Comparison of ENCODE assay signal across 1 cellular context in the genomic region with DNA sequence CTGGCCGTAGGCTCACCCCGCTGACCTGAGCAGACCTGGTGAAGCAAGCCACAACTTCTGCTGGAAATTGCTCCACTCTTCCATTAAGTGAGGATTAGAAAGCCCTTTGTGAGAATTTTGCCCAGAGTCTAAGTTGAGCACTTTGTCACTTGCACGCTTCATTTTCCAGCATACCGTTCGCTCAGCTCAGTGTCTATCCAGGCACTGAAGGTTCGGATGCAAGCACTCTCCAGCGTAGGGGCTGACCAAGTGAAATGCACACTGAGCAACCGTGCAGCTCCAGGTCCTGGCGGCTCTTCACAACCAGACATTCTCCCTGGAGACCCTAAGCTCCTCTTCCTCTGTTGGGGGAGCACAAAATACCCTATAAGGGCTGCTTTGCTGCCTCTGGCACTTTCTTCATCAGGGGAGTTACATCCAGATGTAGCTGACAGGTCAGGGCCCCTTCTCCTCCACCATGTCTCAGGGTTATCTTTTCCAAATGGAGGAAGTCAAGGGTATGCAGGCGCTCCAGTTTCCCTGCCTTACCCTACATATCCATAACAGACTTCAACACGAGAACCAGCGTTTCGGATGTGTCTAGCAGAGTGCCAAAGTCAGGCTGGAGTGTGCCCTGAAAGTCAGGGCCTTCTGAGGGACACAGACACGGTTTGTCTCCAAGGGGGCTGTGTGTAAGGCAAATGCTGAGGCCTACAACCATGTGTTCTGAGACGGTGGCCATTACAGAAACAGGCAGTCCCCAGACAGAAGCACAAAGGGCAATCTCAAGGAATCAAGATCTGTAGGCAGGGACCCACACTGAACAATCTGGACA.
TF ChIP-seq lines count a peak whose summit lies in the region.

No MANE protein-coding gene starts in this region.

TF ChIP-seq in H1, 55 proteins besides CTCF, POLR2A, EP300 and RAD21 (continued from another document):
- TF ChIP-seq EZH2 (IDR thresholded peaks at IDR 0.05; ENCODE audit: low read depth, low read length, severe bottlenecking) (no peak), TAF7 (optimal IDR thresholded peaks at IDR 0.05; ENCODE audit: borderline replicate concordance, low read depth, low read length) (no peak), SUZ12 (IDR thresholded peaks at IDR 0.05; ENCODE audit: low read length) (no peak), KDM1A (IDR thresholded peaks at IDR 0.05; ENCODE audit: borderline replicate concordance, low read length) (no peak), CHD2 (IDR thresholded peaks at IDR 0.05; ENCODE audit: low read length) (no peak)
- TF ChIP-seq, protein P1, sequence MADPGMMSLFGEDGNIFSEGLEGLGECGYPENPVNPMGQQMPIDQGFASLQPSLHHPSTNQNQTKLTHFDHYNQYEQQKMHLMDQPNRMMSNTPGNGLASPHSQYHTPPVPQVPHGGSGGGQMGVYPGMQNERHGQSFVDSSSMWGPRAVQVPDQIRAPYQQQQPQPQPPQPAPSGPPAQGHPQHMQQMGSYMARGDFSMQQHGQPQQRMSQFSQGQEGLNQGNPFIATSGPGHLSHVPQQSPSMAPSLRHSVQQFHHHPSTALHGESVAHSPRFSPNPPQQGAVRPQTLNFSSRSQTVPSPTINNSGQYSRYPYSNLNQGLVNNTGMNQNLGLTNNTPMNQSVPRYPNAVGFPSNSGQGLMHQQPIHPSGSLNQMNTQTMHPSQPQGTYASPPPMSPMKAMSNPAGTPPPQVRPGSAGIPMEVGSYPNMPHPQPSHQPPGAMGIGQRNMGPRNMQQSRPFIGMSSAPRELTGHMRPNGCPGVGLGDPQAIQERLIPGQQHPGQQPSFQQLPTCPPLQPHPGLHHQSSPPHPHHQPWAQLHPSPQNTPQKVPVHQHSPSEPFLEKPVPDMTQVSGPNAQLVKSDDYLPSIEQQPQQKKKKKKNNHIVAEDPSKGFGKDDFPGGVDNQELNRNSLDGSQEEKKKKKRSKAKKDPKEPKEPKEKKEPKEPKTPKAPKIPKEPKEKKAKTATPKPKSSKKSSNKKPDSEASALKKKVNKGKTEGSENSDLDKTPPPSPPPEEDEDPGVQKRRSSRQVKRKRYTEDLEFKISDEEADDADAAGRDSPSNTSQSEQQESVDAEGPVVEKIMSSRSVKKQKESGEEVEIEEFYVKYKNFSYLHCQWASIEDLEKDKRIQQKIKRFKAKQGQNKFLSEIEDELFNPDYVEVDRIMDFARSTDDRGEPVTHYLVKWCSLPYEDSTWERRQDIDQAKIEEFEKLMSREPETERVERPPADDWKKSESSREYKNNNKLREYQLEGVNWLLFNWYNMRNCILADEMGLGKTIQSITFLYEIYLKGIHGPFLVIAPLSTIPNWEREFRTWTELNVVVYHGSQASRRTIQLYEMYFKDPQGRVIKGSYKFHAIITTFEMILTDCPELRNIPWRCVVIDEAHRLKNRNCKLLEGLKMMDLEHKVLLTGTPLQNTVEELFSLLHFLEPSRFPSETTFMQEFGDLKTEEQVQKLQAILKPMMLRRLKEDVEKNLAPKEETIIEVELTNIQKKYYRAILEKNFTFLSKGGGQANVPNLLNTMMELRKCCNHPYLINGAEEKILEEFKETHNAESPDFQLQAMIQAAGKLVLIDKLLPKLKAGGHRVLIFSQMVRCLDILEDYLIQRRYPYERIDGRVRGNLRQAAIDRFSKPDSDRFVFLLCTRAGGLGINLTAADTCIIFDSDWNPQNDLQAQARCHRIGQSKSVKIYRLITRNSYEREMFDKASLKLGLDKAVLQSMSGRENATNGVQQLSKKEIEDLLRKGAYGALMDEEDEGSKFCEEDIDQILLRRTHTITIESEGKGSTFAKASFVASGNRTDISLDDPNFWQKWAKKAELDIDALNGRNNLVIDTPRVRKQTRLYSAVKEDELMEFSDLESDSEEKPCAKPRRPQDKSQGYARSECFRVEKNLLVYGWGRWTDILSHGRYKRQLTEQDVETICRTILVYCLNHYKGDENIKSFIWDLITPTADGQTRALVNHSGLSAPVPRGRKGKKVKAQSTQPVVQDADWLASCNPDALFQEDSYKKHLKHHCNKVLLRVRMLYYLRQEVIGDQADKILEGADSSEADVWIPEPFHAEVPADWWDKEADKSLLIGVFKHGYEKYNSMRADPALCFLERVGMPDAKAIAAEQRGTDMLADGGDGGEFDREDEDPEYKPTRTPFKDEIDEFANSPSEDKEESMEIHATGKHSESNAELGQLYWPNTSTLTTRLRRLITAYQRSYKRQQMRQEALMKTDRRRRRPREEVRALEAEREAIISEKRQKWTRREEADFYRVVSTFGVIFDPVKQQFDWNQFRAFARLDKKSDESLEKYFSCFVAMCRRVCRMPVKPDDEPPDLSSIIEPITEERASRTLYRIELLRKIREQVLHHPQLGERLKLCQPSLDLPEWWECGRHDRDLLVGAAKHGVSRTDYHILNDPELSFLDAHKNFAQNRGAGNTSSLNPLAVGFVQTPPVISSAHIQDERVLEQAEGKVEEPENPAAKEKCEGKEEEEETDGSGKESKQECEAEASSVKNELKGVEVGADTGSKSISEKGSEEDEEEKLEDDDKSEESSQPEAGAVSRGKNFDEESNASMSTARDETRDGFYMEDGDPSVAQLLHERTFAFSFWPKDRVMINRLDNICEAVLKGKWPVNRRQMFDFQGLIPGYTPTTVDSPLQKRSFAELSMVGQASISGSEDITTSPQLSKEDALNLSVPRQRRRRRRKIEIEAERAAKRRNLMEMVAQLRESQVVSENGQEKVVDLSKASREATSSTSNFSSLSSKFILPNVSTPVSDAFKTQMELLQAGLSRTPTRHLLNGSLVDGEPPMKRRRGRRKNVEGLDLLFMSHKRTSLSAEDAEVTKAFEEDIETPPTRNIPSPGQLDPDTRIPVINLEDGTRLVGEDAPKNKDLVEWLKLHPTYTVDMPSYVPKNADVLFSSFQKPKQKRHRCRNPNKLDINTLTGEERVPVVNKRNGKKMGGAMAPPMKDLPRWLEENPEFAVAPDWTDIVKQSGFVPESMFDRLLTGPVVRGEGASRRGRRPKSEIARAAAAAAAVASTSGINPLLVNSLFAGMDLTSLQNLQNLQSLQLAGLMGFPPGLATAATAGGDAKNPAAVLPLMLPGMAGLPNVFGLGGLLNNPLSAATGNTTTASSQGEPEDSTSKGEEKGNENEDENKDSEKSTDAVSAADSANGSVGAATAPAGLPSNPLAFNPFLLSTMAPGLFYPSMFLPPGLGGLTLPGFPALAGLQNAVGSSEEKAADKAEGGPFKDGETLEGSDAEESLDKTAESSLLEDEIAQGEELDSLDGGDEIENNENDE (IDR thresholded peaks at IDR 0.05; ENCODE audit: insufficient replicate concordance, low read length), result no peak
- TF ChIP-seq, protein P2, sequence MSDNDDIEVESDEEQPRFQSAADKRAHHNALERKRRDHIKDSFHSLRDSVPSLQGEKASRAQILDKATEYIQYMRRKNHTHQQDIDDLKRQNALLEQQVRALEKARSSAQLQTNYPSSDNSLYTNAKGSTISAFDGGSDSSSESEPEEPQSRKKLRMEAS (IDR thresholded peaks at IDR 0.05), result no peak
